In the genomic region with DNA sequence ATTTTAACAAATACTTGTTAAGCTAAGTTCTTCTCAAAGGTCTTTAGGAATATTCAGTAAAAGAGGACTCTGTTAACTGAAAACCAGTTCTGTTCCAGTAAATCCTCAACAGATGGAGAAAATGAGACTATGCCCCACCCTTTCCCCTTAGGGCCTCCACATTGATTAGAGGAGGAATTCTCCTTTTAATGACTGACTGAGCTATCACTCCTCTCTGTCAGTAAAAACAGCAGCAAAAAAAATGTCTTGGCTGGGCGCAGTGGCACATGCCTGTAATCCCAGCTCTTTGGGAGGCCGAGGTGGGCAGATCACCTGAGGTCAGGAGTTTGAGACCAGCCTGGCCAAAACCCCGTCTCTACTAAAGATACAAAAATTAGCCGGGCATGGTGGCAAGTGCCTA, we compare ENCODE assay signal across 24 cellular contexts. TPM values are rescaled to one million over a fixed set of nuclear protein-coding genes. Genes with fewer than 3 reads are reported as not detected.
DNase-seq lines count a peak whose midpoint lies in the region; ATAC-seq, FAIRE-seq and TF ChIP-seq lines count a peak whose summit lies in the region.
"Had no signal": no experiment of that assay in that cellular context is flagged by ENCODE, and none has a peak within 500 bp of the region (broad histone marks: within the 10 kb centered on the region; RNA-seq: fewer than 3 reads in every experiment).

No MANE protein-coding gene starts in this region.

- H3K9me3 ChIP-seq in Caco-2 (peaks cover 10% of the 10 kb centered on the region), HUES6 (ENCODE audit: control insufficient read depth, insufficient read depth, low read depth, low read length) (no peaks in the 10 kb centered on the region), osteoblast (ENCODE audit: low read depth, low read length) (no peaks in the 10 kb centered on the region), HepG2 (ENCODE audit: low read length) (no peaks in the 10 kb centered on the region)

- H4K20me1 ChIP-seq in osteoblast (ENCODE audit: insufficient read depth, low read length) (no peaks in the 10 kb centered on the region), HepG2 (ENCODE audit: insufficient read depth, low read length) (no peaks in the 10 kb centered on the region)

- BruUV-seq in Caco-2 (replicated peaks; lab: Mats Ljungman, UMichigan), result no TSS peak
- BruUV-seq in HepG2 (replicated peaks; lab: Mats Ljungman, UMichigan), result no TSS peak

- H3K27me3 Mint-ChIP-seq in Caco-2 (ENCODE audit: insufficient read depth, unreplicated experiment) (no peaks in the 10 kb centered on the region), glutamatergic neuron (ENCODE audit: unreplicated experiment) (no peaks in the 10 kb centered on the region)

- intact Hi-C loops in Caco-2 (cut with micrococcal nuclease; ENCODE audit: unreplicated experiment), result loop anchor here (1.0 to 5.0 kb wide), 2 partner anchors 11 to 108 kb away; partner anchors contain the start of gene PRKCG
- intact Hi-C loops in HepG2 (cut with micrococcal nuclease; ENCODE audit: unreplicated experiment), result no loop called here

- no peak for TF ChIP-seq RAD21 in HepG2 (CRISPR knock-in tag; IDR thresholded peaks at IDR 0.05)

- TF ChIP-seq EP300 in HepG2 (IDR thresholded peaks at IDR 0.05; ENCODE audit: low read depth in 2 of 2, low read length in 2 of 2), result no peak
- no peak for TF ChIP-seq EP300 in HepG2 (CRISPR knock-in tag; IDR thresholded peaks at IDR 0.05; ENCODE audit: borderline replicate concordance)

- DNase-seq in Caco-2, result peak in 1 of 2 experiments; percentile 75
- DNase-seq in glutamatergic neuron, result no peak
- peak; percentile 36 for DNase-seq in osteoblast (ENCODE audit: insufficient read length, low spot score, missing footprints)
- no peak for DNase-seq in HepG2 (ENCODE audit: low spot score)
- DNase-seq in NCI-H2196 (lab: John Stamatoyannopoulos, UW; ENCODE audit: unreplicated experiment), result no peak
- DNase-seq in ecto neural progenitor cell (ENCODE audit: low spot score), result no peak
- DNase-seq in coronary artery (ENCODE audit: low spot score), result no peak
- DNase-seq: AML-193; Calu3; CD4-positive, alpha-beta memory T cell; DMS79 treated with DMSO at 0.1 percent for 48 hours; GM23248; H9; KBM-7 had no signal

- H3K79me2 ChIP-seq in osteoblast (ENCODE audit: insufficient read depth, low read length) (no peaks in the 10 kb centered on the region), HepG2 (ENCODE audit: insufficient read depth, low read length) (no peaks in the 10 kb centered on the region)

- H3K9ac ChIP-seq in HUES6 (ENCODE audit: low read length) (peak overlapping the region; percentile 48), HepG2 (ENCODE audit: insufficient read depth, low read depth, low read length) (no peak overlapping the region)
- H3K9ac ChIP-seq: GM23248 had no signal

- no peak for FAIRE-seq in HepG2 (lab: Jason Lieb, UNC)
- FAIRE-seq: A549, GM12878, GM19239 had no signal

- H3K4me3 Mint-ChIP-seq in Caco-2 (ENCODE audit: unreplicated experiment), result peak overlapping the region; percentile 62
- no peak overlapping the region for H3K4me3 Mint-ChIP-seq in glutamatergic neuron (ENCODE audit: unreplicated experiment)
- H3K4me3 Mint-ChIP-seq: CD4-positive, alpha-beta memory T cell; H9; IgD-negative memory B cell had no signal

- peak overlapping the region; percentile 74 for H3K27ac Mint-ChIP-seq in Caco-2 (ENCODE audit: unreplicated experiment)
- peak overlapping the region; percentile 8 for H3K27ac Mint-ChIP-seq in glutamatergic neuron (ENCODE audit: unreplicated experiment)
- H3K27ac Mint-ChIP-seq: CD4-positive, alpha-beta memory T cell; IgD-negative memory B cell had no signal

- H3K36me3 ChIP-seq in Caco-2 (ENCODE audit: control insufficient read depth, insufficient read depth, low read length) (no peaks in the 10 kb centered on the region), HUES6 (ENCODE audit: control insufficient read depth, insufficient read depth, low read length) (no peaks in the 10 kb centered on the region), osteoblast (ENCODE audit: insufficient read depth, low read length) (no peaks in the 10 kb centered on the region), HepG2 (replicated peaks in 1 of 2; ENCODE audit: control insufficient read depth in 1 of 2, insufficient read depth in 2 of 2, low read length in 2 of 2) (no peaks in the 10 kb centered on the region)

- TF ChIP-seq CTCF in Caco-2 (IDR thresholded peaks at IDR 0.05; ENCODE audit: insufficient read depth in 1 of 2, low read depth in 1 of 2, low read length in 1 of 2, severe bottlenecking in 1 of 2, unreplicated experiment in 1 of 2), result no peak
- TF ChIP-seq CTCF in glutamatergic neuron (IDR thresholded peaks at IDR 0.05; ENCODE audit: partially characterized antibody, unreplicated experiment), result no peak
- TF ChIP-seq CTCF in osteoblast (IDR thresholded peaks at IDR 0.05; ENCODE audit: extremely low read depth, low read depth, low read length), result no peak
- TF ChIP-seq CTCF in HepG2 (CRISPR knock-in tag; IDR thresholded peaks at IDR 0.05), result no peak
- no peak for TF ChIP-seq CTCF in coronary artery (IDR thresholded peaks at IDR 0.05)

- CTCF ChIA-PET in Caco-2 (lab: Charles Lee), result interaction anchor here (1.0 to 3.1 kb wide), 5 partner anchors 11 to 256 kb away, joined by 3 to 25 read pairs (median 5); no protein-coding TSS in a partner anchor
- CTCF ChIA-PET in HepG2 (lab: Yijun Ruan, JAX; ENCODE audit: low intra/inter-chr PET ratio, low total read pairs), result interaction anchor here (2.7 kb wide), 1 partner anchor 19 kb away, joined by 18 read pairs; no protein-coding TSS in a partner anchor

- ATAC-seq in HepG2, result no peak
- ATAC-seq: A549, GM12878 had no signal

- WGBS in HepG2 (ENCODE audit: low lambda C conversion rate), result 22% methylated on average over 4 of the region's 4 CpGs

- H3K27me3 ChIP-seq in Caco-2 (replicated peaks; ENCODE audit: control insufficient read depth, insufficient read depth, low read length) (no peaks in the 10 kb centered on the region), HUES6 (ENCODE audit: control insufficient read depth, insufficient read depth, low read length) (no peaks in the 10 kb centered on the region), osteoblast (ENCODE audit: insufficient read depth, low read length) (no peaks in the 10 kb centered on the region), HepG2 (ENCODE audit: control insufficient read depth in 1 of 2, insufficient read depth in 2 of 2, low read length in 2 of 2) (no peaks in the 10 kb centered on the region)

- H3K27ac ChIP-seq in HUES6 (ENCODE audit: low read depth, low read length) (peak overlapping the region; percentile 56; the same call in 1 of the 2 replicates), osteoblast (ENCODE audit: low read depth, low read length) (no peak overlapping the region), HepG2 (ENCODE audit: extremely low read length, insufficient read depth, low read length) (no peak overlapping the region), coronary artery (no peak overlapping the region)
- H3K27ac ChIP-seq: 22Rv1, A549, C4-2B, GM23248 had no signal

- H3K36me3 Mint-ChIP-seq in Caco-2 (ENCODE audit: insufficient read depth, unreplicated experiment), result peaks cover 35% of the 10 kb centered on the region
- no peaks in the 10 kb centered on the region for H3K36me3 Mint-ChIP-seq in glutamatergic neuron (ENCODE audit: unreplicated experiment)
- H3K36me3 Mint-ChIP-seq: CD4-positive, alpha-beta memory T cell; IgD-negative memory B cell had no signal

- in situ Hi-C loops in HepG2 (cut with HindIII; ENCODE audit: extremely low pct_ligation_motif_present, low pct_unique_long_range_greater_than_20kb), result no loop called here

- H3K9me3 Mint-ChIP-seq in Caco-2 (ENCODE audit: unreplicated experiment), result peaks cover 10% of the 10 kb centered on the region
- no peaks in the 10 kb centered on the region for H3K9me3 Mint-ChIP-seq in glutamatergic neuron (ENCODE audit: unreplicated experiment)
- H3K9me3 Mint-ChIP-seq: CD4-positive, alpha-beta memory T cell; H9 had no signal

- peaks cover 53% of the 10 kb centered on the region for H3K4me1 ChIP-seq in Caco-2
- H3K4me1 ChIP-seq in HUES6 (ENCODE audit: control insufficient read depth, insufficient read depth, low read length), result peaks cover 28% of the 10 kb centered on the region
- H3K4me1 ChIP-seq in osteoblast (ENCODE audit: insufficient read depth, low read length), result no peaks in the 10 kb centered on the region
- H3K4me1 ChIP-seq in HepG2 (ENCODE audit: insufficient read depth, low read length), result peaks cover 13% of the 10 kb centered on the region
- H3K4me1 ChIP-seq: A549 had no signal

- POLR2A ChIA-PET in Caco-2 (lab: Charles Lee), result interaction anchor here (0.5 to 2.5 kb wide), 5 partner anchors 11 to 256 kb away, joined by 4 to 20 read pairs (median 7); partner anchors contain the start of gene MYADM
- POLR2A ChIA-PET in HepG2 (lab: Yijun Ruan, JAX), result no interaction called here

- no peak overlapping the region for H2AFZ ChIP-seq in osteoblast (ENCODE audit: low read length)
- H2AFZ ChIP-seq in HepG2 (ENCODE audit: low read length), result no peak overlapping the region
- H2AFZ ChIP-seq: GM23248 had no signal

- no peak overlapping the region for H3K4me2 ChIP-seq in osteoblast (ENCODE audit: insufficient read depth, low read length)
- H3K4me2 ChIP-seq in HepG2 (ENCODE audit: low read depth, low read length), result no peak overlapping the region
- H3K4me2 ChIP-seq: A549 had no signal

- no peak overlapping the region for H3K4me3 ChIP-seq in Caco-2 (ENCODE audit: low read depth, low read length)
- no peak overlapping the region for H3K4me3 ChIP-seq in HUES6 (ENCODE audit: low read depth, low read length)
- H3K4me3 ChIP-seq in osteoblast (ENCODE audit: insufficient read depth, low read length), result no peak overlapping the region
- no peak overlapping the region for H3K4me3 ChIP-seq in HepG2 (replicated peaks in 1 of 3; ENCODE audit: insufficient read depth in 1 of 3, low read depth in 2 of 3, low read length in 3 of 3)
- H3K4me3 ChIP-seq in coronary artery, result no peak overlapping the region
- H3K4me3 ChIP-seq: A549, GM12878, GM23248 had no signal

- H3K4me1 Mint-ChIP-seq in Caco-2 (ENCODE audit: low read depth, unreplicated experiment), result peaks cover 44% of the 10 kb centered on the region
- H3K4me1 Mint-ChIP-seq in glutamatergic neuron (ENCODE audit: low read depth, unreplicated experiment), result peaks cover 8% of the 10 kb centered on the region

- no peak for TF ChIP-seq POLR2A in HepG2 (IDR thresholded peaks at IDR 0.05; ENCODE audit: insufficient read depth in 1 of 2, low read depth in 2 of 2, low read length in 2 of 2)

RNA-seq across cellular contexts. Expression of gene NLRP12, which starts 50.1 kb away (rescaled TPM):
- not detected in 2 replicates for total RNA-seq in Caco-2 (2022)
- total RNA-seq in glutamatergic neuron (ENCODE audit: unreplicated experiment), result 0.12 TPM
- under 0.01 TPM in 1 of 2 replicates, not detected in the other for total RNA-seq in osteoblast
- total RNA-seq in HepG2 (2016; rRNA removed; fragmentation: Illumina TruSeq; extraction: Trizol), result 0.10 and 0.15 TPM in 2 replicates
- total RNA-seq in HepG2 (2016; cell fraction: cytosol; rRNA removed; fragmentation: Illumina TruSeq; extraction: Trizol; ENCODE audit: low read depth), result 0.09 TPM in 1 of 2 replicates, not detected in the other
- total RNA-seq in HepG2 (2016; cell fraction: insoluble cytoplasmic fraction; rRNA removed; fragmentation: Illumina TruSeq; extraction: Trizol), result 0.04 and 0.10 TPM in 2 replicates
- total RNA-seq in HepG2 (2016; cell fraction: membrane; rRNA removed; fragmentation: Illumina TruSeq; extraction: Trizol), result 0.07 TPM in 1 of 2 replicates, not detected in the other
- total RNA-seq in HepG2 (2016; cell fraction: nucleus; rRNA removed; fragmentation: Illumina TruSeq; extraction: Trizol), result not detected in 2 replicates
- 0.20 and 0.21 TPM in 2 replicates for polyA plus RNA-seq in HepG2 (2011; rRNA removed)
- 0.23 and 0.40 TPM in 2 replicates for polyA plus RNA-seq in HepG2 (2011; cell fraction: cytosol; rRNA removed)
- 0.07 and 0.08 TPM in 2 replicates for polyA plus RNA-seq in HepG2 (2011; cell fraction: nucleus; rRNA removed)
- polyA plus RNA-seq in HepG2 (2012), result 0.07 and 0.11 TPM in 2 replicates
- 0.02 TPM in 1 of 2 replicates, not detected in the other for polyA plus RNA-seq in HepG2 (2016; cell fraction: cytosol; fragmentation: Illumina TruSeq; extraction: Trizol; ENCODE audit: low read depth)
- 0.11 and 0.13 TPM in 2 replicates for polyA plus RNA-seq in HepG2 (2016; cell fraction: insoluble cytoplasmic fraction; fragmentation: Illumina TruSeq; extraction: Trizol; ENCODE audit: low read depth)
- 0.07 TPM in 1 of 2 replicates, not detected in the other for polyA plus RNA-seq in HepG2 (2016; cell fraction: membrane; fragmentation: Illumina TruSeq; extraction: Trizol; ENCODE audit: low read depth)
- 0.15 TPM in 1 of 2 replicates, not detected in the other for polyA plus RNA-seq in HepG2 (2016; cell fraction: nucleus; fragmentation: Illumina TruSeq; extraction: Trizol; ENCODE audit: insufficient read depth, low read depth)
- 0.24 TPM in 1 of 2 replicates, not detected in the other for polyA minus RNA-seq in HepG2 (2011; rRNA and poly(A)+ RNA removed; ENCODE audit: low replicate concordance)
- not detected in 2 replicates for polyA minus RNA-seq in HepG2 (2011; cell fraction: cytosol; rRNA and poly(A)+ RNA removed)
- 0.12 and 0.13 TPM in 2 replicates for polyA minus RNA-seq in HepG2 (2011; cell fraction: nucleus; rRNA and poly(A)+ RNA removed)
- total RNA-seq: Calu3; CD4-positive, alpha-beta memory T cell; G401; GM12878; GM23248; HT-29 had no signal
- polyA plus RNA-seq: BJ; CD4-positive, alpha-beta memory T cell; GM12878; GM23248 had no signal
